In genomic region chr10:107490389-107490788, GRCh38 we compare ENCODE assay signal across 22 cellular contexts.
"Had no signal": no experiment of that assay in that cellular context is flagged by ENCODE, and none has a peak within 500 bp of the region (broad histone marks: within the 10 kb centered on the region; RNA-seq: fewer than 3 reads in every experiment).

No MANE protein-coding gene starts in this region.

- ATAC-seq: left ventricle myocardium superior; lower lobe of right lung; naive thymus-derived CD8-positive, alpha-beta T cell; pancreas; right cardiac atrium; stimulated activated effector memory CD8-positive, alpha-beta T cell treated with anti-CD3 and anti-CD28 coated beads, Interleukin-12 subunit alpha, Interleukin-12 subunit beta, amount 100 ng/mL, for 72 hours; upper lobe of right lung had no signal

- DNase-seq: hippocampal formation; immature natural killer cell; kidney; left ventricle myocardium superior; lower lobe of right lung; mammary epithelial cell; mesenchymal stem cell; naive thymus-derived CD8-positive, alpha-beta T cell; nucleus accumbens; pancreas; posterior cingulate gyrus; retina; right cardiac atrium; sigmoid colon; small intestine; spleen; stimulated activated CD4-positive, alpha-beta T cell treated with anti-CD3 and anti-CD28 coated beads, Interleukin-4, amount 100 ng/mL, for 24 hours; stimulated activated naive CD4-positive, alpha-beta T cell; tibial artery; trophoblast cell; upper lobe of right lung had no signal
